21 cellular contexts compared by ENCODE assay signal in genomic region chr11:107720305-107720775, GRCh38. TPM values are rescaled to one million over a fixed set of nuclear protein-coding genes. Genes with fewer than 3 reads are reported as not detected.
DNase-seq lines count a peak whose midpoint lies in the region; ATAC-seq and TF ChIP-seq lines count a peak whose summit lies in the region.
"Had no signal": no experiment of that assay in that cellular context is flagged by ENCODE, and none has a peak within 500 bp of the region (broad histone marks: within the 10 kb centered on the region; RNA-seq: fewer than 3 reads in every experiment).

No MANE protein-coding gene starts in this region.

- H3K27me3 Mint-ChIP-seq in MCF 10A (ENCODE audit: insufficient read depth, unreplicated experiment) = peaks cover 39% of the 10 kb centered on the region
- H3K27me3 Mint-ChIP-seq in type B pancreatic cell = peaks cover 19% of the 10 kb centered on the region
- peaks cover 3% of the 10 kb centered on the region for H3K27me3 Mint-ChIP-seq in activated naive CD8-positive, alpha-beta T cell treated with anti-CD3 and anti-CD28 coated beads, Interleukin-2, amount 50 U/mL, for 24 hours
- H3K27me3 Mint-ChIP-seq: IgD-negative memory B cell had no signal

- H3K27me3 ChIP-seq in breast epithelium = no peaks in the 10 kb centered on the region
- H3K27me3 ChIP-seq in psoas muscle (ENCODE audit: insufficient read depth in 3 of 3, low read length in 2 of 3) = no peaks in the 10 kb centered on the region
- H3K27me3 ChIP-seq: BLaER1 had no signal

- H3K4me1 Mint-ChIP-seq in MCF 10A (ENCODE audit: insufficient read depth, unreplicated experiment) (peaks cover 21% of the 10 kb centered on the region), type B pancreatic cell (ENCODE audit: unreplicated experiment) (no peaks in the 10 kb centered on the region)
- no peaks in the 10 kb centered on the region for H3K4me1 Mint-ChIP-seq in activated naive CD8-positive, alpha-beta T cell treated with anti-CD3 and anti-CD28 coated beads, Interleukin-2, amount 50 U/mL, for 24 hours
- H3K4me1 Mint-ChIP-seq: GM23338, IgD-negative memory B cell had no signal

- H3K4me1 ChIP-seq in breast epithelium = no peaks in the 10 kb centered on the region
- peaks cover 49% of the 10 kb centered on the region for H3K4me1 ChIP-seq in psoas muscle
- H3K4me1 ChIP-seq: BLaER1 had no signal

- DNase-seq in MCF 10A (ENCODE audit: unreplicated experiment) (no peak), breast epithelium (ENCODE audit: low spot score in 2 of 2) (no peak), caudate nucleus (lab: John Stamatoyannopoulos, UW) (no peak), psoas muscle (no peak), type B pancreatic cell (ENCODE audit: extremely low spot score, unreplicated experiment) (no peak), COR-L47 (lab: John Stamatoyannopoulos, UW) (no peak)
- DNase-seq in activated naive CD8-positive, alpha-beta T cell treated with anti-CD3 and anti-CD28 coated beads, Interleukin-2, amount 50 U/mL, for 24 hours = no peak
- DNase-seq: CD8-positive, alpha-beta T cell; DND-41; GDM1; Kasumi-1; NCI-H1105; NCI-H345; NCI-H526; SHP77 had no signal

- BruUV-seq in MCF 10A (replicated peaks; lab: Mats Ljungman, UMichigan) = no TSS peak

- no peaks in the 10 kb centered on the region for H3K36me3 Mint-ChIP-seq in MCF 10A (ENCODE audit: insufficient read depth, unreplicated experiment)
- H3K36me3 Mint-ChIP-seq in type B pancreatic cell = no peaks in the 10 kb centered on the region
- H3K36me3 Mint-ChIP-seq in activated naive CD8-positive, alpha-beta T cell treated with anti-CD3 and anti-CD28 coated beads, Interleukin-2, amount 50 U/mL, for 24 hours (ENCODE audit: low read depth) = no peaks in the 10 kb centered on the region
- H3K36me3 Mint-ChIP-seq: CD8-positive, alpha-beta T cell had no signal

- no peak for TF ChIP-seq POLR2A in breast epithelium (IDR thresholded peaks at IDR 0.05)

- no peaks in the 10 kb centered on the region for H3K36me3 ChIP-seq in breast epithelium
- no peaks in the 10 kb centered on the region for H3K36me3 ChIP-seq in psoas muscle (ENCODE audit: insufficient read depth in 1 of 2, low read depth in 1 of 2)
- H3K36me3 ChIP-seq: BLaER1 had no signal

- H3K4me3 ChIP-seq in breast epithelium = no peak overlapping the region
- H3K4me3 ChIP-seq in psoas muscle = peak overlapping the region; percentile 52
- H3K4me3 ChIP-seq: BLaER1, GM12878, GM23338 had no signal

- H3K4me3 Mint-ChIP-seq in MCF 10A (ENCODE audit: unreplicated experiment) (no peak overlapping the region), type B pancreatic cell (no peak overlapping the region)
- H3K4me3 Mint-ChIP-seq in activated naive CD8-positive, alpha-beta T cell treated with anti-CD3 and anti-CD28 coated beads, Interleukin-2, amount 50 U/mL, for 24 hours = no peak overlapping the region
- H3K4me3 Mint-ChIP-seq: CD8-positive, alpha-beta T cell; GM23338; IgD-negative memory B cell had no signal

- peak in 2 of 4 donors; percentile 30 to 47 for ATAC-seq in psoas muscle
- no peak for ATAC-seq in activated naive CD8-positive, alpha-beta T cell treated with anti-CD3 and anti-CD28 coated beads, Interleukin-2, amount 50 U/mL, for 24 hours
- no peak for ATAC-seq in HG03442 (IDR thresholded peaks at IDR 0.05; ENCODE audit: unreplicated experiment)
- ATAC-seq: CD8-positive, alpha-beta T cell; GM12878; GM23338 had no signal

- H3K27ac ChIP-seq in breast epithelium = no peak overlapping the region
- peak overlapping the region; percentile 62 for H3K27ac ChIP-seq in caudate nucleus (ENCODE audit: low read depth, low read length)
- H3K27ac ChIP-seq in psoas muscle = peak overlapping the region; percentile 91
- H3K27ac ChIP-seq: BLaER1 had no signal

- CTCF ChIA-PET in MCF 10A (lab: Yijun Ruan, JAX) = interaction anchor here (0.8 to 1.1 kb wide), 5 partner anchors 8 to 154 kb away, joined by 3 to 4 read pairs (median 3); no protein-coding TSS in a partner anchor

- intact Hi-C loops in MCF 10A (cut with micrococcal nuclease) (no loop called here), breast epithelium (cut with DNase I; ENCODE audit: low total_unique reads) (no loop called here), psoas muscle (cut with DNase I) (loop anchor here in 1 of 2 donors (2.0 kb wide), 1 partner anchor 22 kb away; no protein-coding TSS in a partner anchor)

- POLR2A ChIA-PET in MCF 10A (lab: Yijun Ruan, JAX) = interaction anchor here (0.8 to 1.6 kb wide), 2 partner anchors 24 to 51 kb away, joined by 3 read pairs; no protein-coding TSS in a partner anchor

- no peak for TF ChIP-seq CTCF in MCF 10A (IDR thresholded peaks at IDR 0.05; ENCODE audit: unreplicated experiment)
- TF ChIP-seq CTCF in breast epithelium (IDR thresholded peaks at IDR 0.05) = no peak
- no peak for TF ChIP-seq CTCF in psoas muscle (IDR thresholded peaks at IDR 0.05)
- TF ChIP-seq CTCF in type B pancreatic cell (conservative IDR thresholded peaks at IDR 0.05) = no peak

- WGBS in psoas muscle, 3 donors = 19 to 24% (median 21%) methylated on average over 2 of the region's 2 CpGs

- peak overlapping the region; percentile 21 for H3K27ac Mint-ChIP-seq in MCF 10A (ENCODE audit: low read depth, unreplicated experiment)
- H3K27ac Mint-ChIP-seq in type B pancreatic cell = peak overlapping the region; percentile 59
- no peak overlapping the region for H3K27ac Mint-ChIP-seq in activated naive CD8-positive, alpha-beta T cell treated with anti-CD3 and anti-CD28 coated beads, Interleukin-2, amount 50 U/mL, for 24 hours
- H3K27ac Mint-ChIP-seq: CD8-positive, alpha-beta T cell; GM23338; IgD-negative memory B cell had no signal

- no peaks in the 10 kb centered on the region for H3K9me3 ChIP-seq in breast epithelium
- no peaks in the 10 kb centered on the region for H3K9me3 ChIP-seq in psoas muscle
- H3K9me3 ChIP-seq: BLaER1 had no signal

- H3K9me3 Mint-ChIP-seq in MCF 10A (ENCODE audit: unreplicated experiment) (no peaks in the 10 kb centered on the region), type B pancreatic cell (no peaks in the 10 kb centered on the region)
- H3K9me3 Mint-ChIP-seq in activated naive CD8-positive, alpha-beta T cell treated with anti-CD3 and anti-CD28 coated beads, Interleukin-2, amount 50 U/mL, for 24 hours = peaks cover 4% of the 10 kb centered on the region
- H3K9me3 Mint-ChIP-seq: CD8-positive, alpha-beta T cell; GM23338 had no signal

RNA-seq across cellular contexts. Expression of gene SLN, which starts 8.5 kb away (rescaled TPM):
- not detected in 2 replicates for total RNA-seq in MCF 10A (2022)
- total RNA-seq in breast epithelium = not detected
- total RNA-seq in psoas muscle = 1,000 to 10,000 TPM; 1,477 to 8,637 (median 4,141) TPM
- polyA plus RNA-seq in psoas muscle = 1,000 to 10,000 TPM in 2 of 3 donors, 100 to 1,000 TPM in 1; 475 to 3,094 (median 2,485) TPM
- not detected in 2 replicates for total RNA-seq in type B pancreatic cell (ENCODE audit: low replicate concordance)
- total RNA-seq: CD8-positive, alpha-beta T cell; GM12878; GM23338; HT-29 had no signal
- polyA plus RNA-seq: GM23338, IgD-negative memory B cell had no signal

Comparison
In these comparisons a context has a peak if more than half of its experiments do, and no peak if none do; other contexts are left out.
1. H3K27ac ChIP-seq: peak in caudate nucleus (single experiment) and psoas muscle (single experiment); none in breast epithelium (0 of 2).
2. RNA of gene SLN, which starts 8.5 kb away (total RNA-seq): 1,477 to 8,637 TPM in psoas muscle; not detected in type B pancreatic cell, not detected in MCF 10A and not detected in breast epithelium; every median in the first group is over 1,000 times any median in the second.